ENCODE assay signal across 13 cellular contexts in genomic region chr12:120247183-120247582, GRCh38. TPM values are rescaled to one million over a fixed set of nuclear protein-coding genes. Genes with fewer than 3 reads are reported as not detected.
DNase-seq lines count a peak whose midpoint lies in the region; ATAC-seq and TF ChIP-seq lines count a peak whose summit lies in the region.
"Had no signal": no experiment of that assay in that cellular context is flagged by ENCODE, and none has a peak within 500 bp of the region (broad histone marks: within the 10 kb centered on the region; RNA-seq: fewer than 3 reads in every experiment).

No MANE protein-coding gene starts in this region.

- H3K9me3 ChIP-seq in lung (ENCODE audit: control insufficient read depth in 2 of 2, insufficient read depth in 1 of 2, low read length in 1 of 2) (no peaks in the 10 kb centered on the region), suprapubic skin (no peaks in the 10 kb centered on the region)

- H3K4me3 ChIP-seq in lung (no peak overlapping the region), suprapubic skin (no peak overlapping the region)

- TF ChIP-seq CTCF in brain (conservative IDR thresholded peaks at IDR 0.05) (no peak), lung (IDR thresholded peaks at IDR 0.05; ENCODE audit: control extremely low read depth, extremely low read depth) (no peak), suprapubic skin (IDR thresholded peaks at IDR 0.05) (no peak)

- peaks cover 59% of the 10 kb centered on the region for H3K4me1 Mint-ChIP-seq in T-helper 1 cell treated with Interleukin-12 subunit alpha and Interleukin-12 subunit beta and Interleukin-4 antibody, amounts not matched to agents 30 μg/mL and 1 μg/mL, for 36 hours (ENCODE audit: low read depth)
- peaks cover 72% of the 10 kb centered on the region for H3K4me1 Mint-ChIP-seq in brain

- H3K9me3 Mint-ChIP-seq in T-helper 1 cell treated with Interleukin-12 subunit alpha and Interleukin-12 subunit beta and Interleukin-4 antibody, amounts not matched to agents 30 μg/mL and 1 μg/mL, for 36 hours, result no peaks in the 10 kb centered on the region
- no peaks in the 10 kb centered on the region for H3K9me3 Mint-ChIP-seq in brain

- H3K27ac ChIP-seq in lung (ENCODE audit: low read depth in 1 of 2, low read length in 1 of 2) (peak overlapping the region; percentile 11 to 77), suprapubic skin (peak overlapping the region; percentile 74)

- H3K36me3 Mint-ChIP-seq in T-helper 1 cell treated with Interleukin-12 subunit alpha and Interleukin-12 subunit beta and Interleukin-4 antibody, amounts not matched to agents 30 μg/mL and 1 μg/mL, for 36 hours (ENCODE audit: low read depth), result peaks cover 39% of the 10 kb centered on the region
- peaks cover 3% of the 10 kb centered on the region for H3K36me3 Mint-ChIP-seq in brain

- H3K4me3 Mint-ChIP-seq in T-helper 1 cell treated with Interleukin-12 subunit alpha and Interleukin-12 subunit beta and Interleukin-4 antibody, amounts not matched to agents 30 μg/mL and 1 μg/mL, for 36 hours, result no peak overlapping the region
- H3K4me3 Mint-ChIP-seq in brain, result peak overlapping the region in 1 of 5 experiments; percentile 13

- H3K36me3 ChIP-seq in lung (ENCODE audit: control insufficient read depth in 2 of 2, insufficient read depth in 2 of 2, low read length in 2 of 2), result peaks cover 0 to 2% of the 10 kb centered on the region in 2 donors
- H3K36me3 ChIP-seq in suprapubic skin, result no peaks in the 10 kb centered on the region

- no peak for TF ChIP-seq POLR2A in suprapubic skin (IDR thresholded peaks at IDR 0.05)

- WGBS in lung, 2 donors, result 70 to 85% methylated on average over 3 of the region's 3 CpGs
- 45% methylated on average over 3 of the region's 3 CpGs for WGBS in suprapubic skin

- H3K4me1 ChIP-seq in lung (ENCODE audit: control insufficient read depth in 2 of 2, insufficient read depth in 2 of 2, low read length in 2 of 2), result peaks cover 26 to 35% of the 10 kb centered on the region in 2 donors
- H3K4me1 ChIP-seq in suprapubic skin, result peaks cover 83% of the 10 kb centered on the region

- peak overlapping the region; percentile 6 for H3K27ac Mint-ChIP-seq in T-helper 1 cell treated with Interleukin-12 subunit alpha and Interleukin-12 subunit beta and Interleukin-4 antibody, amounts not matched to agents 30 μg/mL and 1 μg/mL, for 36 hours
- H3K27ac Mint-ChIP-seq in brain, result peak overlapping the region; percentile 26 to 90 (median 60)

- no peak for TF ChIP-seq EP300 in suprapubic skin (IDR thresholded peaks at IDR 0.05)

- no peaks in the 10 kb centered on the region for H3K27me3 ChIP-seq in lung (ENCODE audit: control insufficient read depth, insufficient read depth)
- H3K27me3 ChIP-seq in suprapubic skin, result no peaks in the 10 kb centered on the region

- no peaks in the 10 kb centered on the region for H3K27me3 Mint-ChIP-seq in T-helper 1 cell treated with Interleukin-12 subunit alpha and Interleukin-12 subunit beta and Interleukin-4 antibody, amounts not matched to agents 30 μg/mL and 1 μg/mL, for 36 hours (ENCODE audit: low read depth)
- H3K27me3 Mint-ChIP-seq in brain, result no peaks in the 10 kb centered on the region

- ATAC-seq in lung (ENCODE audit: insufficient read depth, low FRiP score), result no peak
- ATAC-seq in HG02759 (IDR thresholded peaks at IDR 0.05; ENCODE audit: unreplicated experiment), result no peak
- ATAC-seq in GM21447 (IDR thresholded peaks at IDR 0.05; ENCODE audit: unreplicated experiment), result no peak
- no peak for ATAC-seq in HG03457 (IDR thresholded peaks at IDR 0.05; ENCODE audit: unreplicated experiment)

- DNase-seq in T-helper 1 cell (no peak), lung (ENCODE audit: low spot score) (no peak), suprapubic skin (ENCODE audit: low spot score in 2 of 2) (no peak)
- DNase-seq: DMS79, NCI-H1092, NCI-H69, retina had no signal

RNA-seq across cellular contexts. Expression of gene PXN, which starts 18.3 kb away (rescaled TPM):
- polyA plus RNA-seq in brain (ENCODE audit: insufficient read depth, low read depth, low replicate concordance) (60.2 TPM), lung (10 to 100 TPM; 81.3 to 100.0 TPM)
- total RNA-seq in lung (100 to 1,000 TPM in 1 of 2 donors, 10 to 100 TPM in 1; 81.1 to 117 TPM), suprapubic skin (10 to 100 TPM; 37.2 to 63.7 (median 51.6) TPM)

RNA-seq across cellular contexts. Expression of gene RNU4-2, which starts 44.5 kb away (rescaled TPM):
- not detected for polyA plus RNA-seq in brain (ENCODE audit: insufficient read depth, low read depth, low replicate concordance)
- over 10,000 TPM in 1 of 2 donors, under 1 TPM in 1; under 0.01 to 10,045 TPM for total RNA-seq in lung
- polyA plus RNA-seq in lung, result not detected
- total RNA-seq in suprapubic skin, result under 1 TPM; under 0.01 TPM

RNA-seq across cellular contexts. Expression of gene RNU4-1, which starts 45.9 kb away (rescaled TPM):
- polyA plus RNA-seq in brain (ENCODE audit: insufficient read depth, low read depth, low replicate concordance) (not detected), lung (not detected)
- total RNA-seq in lung (1,000 to 10,000 TPM in 1 of 2 donors, under 1 TPM in 1; under 0.01 to 2,200 TPM), suprapubic skin (not detected)
- total RNA-seq: kidney epithelial cell had no signal

RNA-seq across cellular contexts. Expression of gene RPLP0, which starts 46.3 kb away (rescaled TPM):
- polyA plus RNA-seq in brain (ENCODE audit: insufficient read depth, low read depth, low replicate concordance), result 2,030 TPM
- total RNA-seq in lung, result 1,000 to 10,000 TPM; 1,492 to 1,979 TPM
- polyA plus RNA-seq in lung, result 1,000 to 10,000 TPM; 2,934 to 3,190 TPM
- total RNA-seq in suprapubic skin, result 1,000 to 10,000 TPM; 1,993 to 4,861 (median 3,987) TPM

RNA-seq across cellular contexts. Expression of gene GCN1, which starts 52.7 kb away (rescaled TPM):
- polyA plus RNA-seq in brain (ENCODE audit: insufficient read depth, low read depth, low replicate concordance), result 28.1 TPM
- total RNA-seq in lung, result 10 to 100 TPM; 76.4 to 93.6 TPM
- polyA plus RNA-seq in lung, result 10 to 100 TPM; 19.3 to 29.7 TPM
- 100 to 1,000 TPM in 2 of 4 donors, 10 to 100 TPM in 2; 62.0 to 310 (median 101) TPM for total RNA-seq in suprapubic skin
